ENCODE assay signal across 24 cellular contexts in genomic region chr20:44282148-44282547, GRCh38. TPM values are rescaled to one million over a fixed set of nuclear protein-coding genes. Genes with fewer than 3 reads are reported as not detected.
"Had no signal": no experiment of that assay in that cellular context is flagged by ENCODE, and none has a peak within 500 bp of the region (broad histone marks: within the 10 kb centered on the region; RNA-seq: fewer than 3 reads in every experiment).

No MANE protein-coding gene starts in this region.

- H3K36me3 ChIP-seq: esophagus squamous epithelium, left lung, sigmoid colon, suprapubic skin, upper lobe of left lung, uterus had no signal

- H3K9ac ChIP-seq: parathyroid adenoma had no signal

- H3K79me2 ChIP-seq: parathyroid adenoma had no signal

- DNase-seq: cerebellar nuclear complex; effector memory CD8-positive, alpha-beta T cell; esophagus squamous epithelium; foreskin fibroblast; heart right ventricle; hypothalamus; kidney glomerular epithelial cell; left lung; mesenchymal stem cell; midbrain; naive B cell; occipital lobe; sigmoid colon; stimulated activated CD4-positive, alpha-beta T cell treated with anti-CD3 and anti-CD28 coated beads, Interleukin-2, amount 100 ng/mL, for 48 hours; stimulated activated naive CD8-positive, alpha-beta T cell treated with anti-CD3 and anti-CD28 coated beads, Interleukin-15, Interleukin-2, amounts not matched to agents 100 U/mL and 50 U/mL, for 24 hours; tibial artery; upper lobe of left lung; uterus had no signal

- H3K4me3 ChIP-seq: esophagus squamous epithelium, heart right ventricle, left lung, lung, sigmoid colon, skin epidermis, suprapubic skin, tibial artery, upper lobe of left lung, uterus had no signal

- H3K4me1 ChIP-seq: esophagus squamous epithelium, left lung, sigmoid colon, suprapubic skin, tibial artery, upper lobe of left lung, uterus had no signal

- ATAC-seq: effector memory CD8-positive, alpha-beta T cell; left lung; stimulated activated naive CD8-positive, alpha-beta T cell treated with anti-CD3 and anti-CD28 coated beads, Interleukin-15, Interleukin-2, amounts not matched to agents 100 U/mL and 50 U/mL, for 24 hours had no signal

- H2AFZ ChIP-seq: parathyroid adenoma had no signal

- H3K27ac ChIP-seq: epithelial cell of prostate, esophagus squamous epithelium, heart right ventricle, left lung, parathyroid adenoma, sigmoid colon, skin epidermis, suprapubic skin, tibial artery, upper lobe of left lung, uterus had no signal

- H3K27me3 ChIP-seq: esophagus squamous epithelium, heart right ventricle, left lung, sigmoid colon, suprapubic skin, tibial artery, upper lobe of left lung, uterus had no signal

- H3K9me3 ChIP-seq: esophagus squamous epithelium, heart right ventricle, left lung, sigmoid colon, suprapubic skin, tibial artery, upper lobe of left lung, uterus had no signal

RNA-seq across cellular contexts. Expression of gene GDAP1L1, which starts 35.0 kb away (rescaled TPM):
- total RNA-seq: esophagus squamous epithelium, left lung, lung, pulmonary artery endothelial cell, suprapubic skin, upper lobe of left lung had no signal

RNA-seq across cellular contexts. Expression of gene R3HDML, which starts 54.7 kb away (rescaled TPM):
- total RNA-seq: esophagus squamous epithelium, heart right ventricle, lung, occipital lobe, pulmonary artery endothelial cell, sigmoid colon, suprapubic skin, upper lobe of left lung, uterus had no signal
- polyA plus RNA-seq: heart right ventricle, lung, sigmoid colon had no signal
